In genomic region chr20:58602124-58602523, GRCh38 we compare ENCODE assay signal across 23 cellular contexts. TPM values are rescaled to one million over a fixed set of nuclear protein-coding genes. Genes with fewer than 3 reads are reported as not detected.
A peak's percentile ranks its signal among the peaks of the same experiment; 100 is the strongest.
DNase-seq lines count a peak whose midpoint lies in the region; ATAC-seq, FAIRE-seq and TF ChIP-seq lines count a peak whose summit lies in the region.
"Had no signal": no experiment of that assay in that cellular context is flagged by ENCODE, and none has a peak within 500 bp of the region (broad histone marks: within the 10 kb centered on the region; RNA-seq: fewer than 3 reads in every experiment).

No MANE protein-coding gene starts in this region.

- H3K27ac ChIP-seq in HepG2 (ENCODE audit: extremely low read length, insufficient read depth, low read length) (no peak overlapping the region), right lobe of liver (no peak overlapping the region), muscle layer of colon (ENCODE audit: low read depth, low read length) (peak overlapping the region; percentile 31), osteoblast (ENCODE audit: low read depth, low read length) (no peak overlapping the region), PC-9 (no peak overlapping the region)
- H3K27ac ChIP-seq: 22Rv1, BLaER1, C4-2B had no signal

- no peaks in the 10 kb centered on the region for H3K9me2 ChIP-seq in PC-9 (ENCODE audit: insufficient read depth)

- WGBS in HepG2 (ENCODE audit: low lambda C conversion rate) = 25% methylated on average over 5 of the region's 5 CpGs
- 95% methylated on average over 5 of the region's 5 CpGs for WGBS in right lobe of liver (ENCODE audit: insufficient coverage, low coverage, low lambda C conversion rate, missing lambda C conversion rate)

- TF ChIP-seq POLR2A in HepG2 (IDR thresholded peaks at IDR 0.05; ENCODE audit: insufficient read depth in 1 of 2, low read depth in 2 of 2, low read length in 2 of 2) (no peak), right lobe of liver (IDR thresholded peaks at IDR 0.05) (no peak)

- ATAC-seq in HepG2 = no peak
- no peak for ATAC-seq in right lobe of liver
- ATAC-seq: CD8-positive, alpha-beta T cell; GM12878 had no signal

- TF ChIP-seq CTCF in HepG2 (CRISPR knock-in tag; IDR thresholded peaks at IDR 0.05) = no peak
- TF ChIP-seq CTCF in right lobe of liver (IDR thresholded peaks at IDR 0.05) = no peak
- TF ChIP-seq CTCF in osteoblast (IDR thresholded peaks at IDR 0.05; ENCODE audit: extremely low read depth, low read depth, low read length) = no peak
- TF ChIP-seq CTCF in PC-9 (conservative IDR thresholded peaks at IDR 0.05) = no peak

- H3K4me2 ChIP-seq in HepG2 (ENCODE audit: low read depth, low read length) (no peak overlapping the region), osteoblast (ENCODE audit: insufficient read depth, low read length) (no peak overlapping the region), PC-9 (no peak overlapping the region)
- H3K4me2 ChIP-seq: BLaER1 had no signal

- H3F3A ChIP-seq in PC-9 (ENCODE audit: insufficient read depth, low read depth) = no peaks in the 10 kb centered on the region

- H3K9me3 ChIP-seq in HepG2 (ENCODE audit: low read length) = no peaks in the 10 kb centered on the region
- no peaks in the 10 kb centered on the region for H3K9me3 ChIP-seq in right lobe of liver
- H3K9me3 ChIP-seq in muscle layer of colon (ENCODE audit: low read length) = no peaks in the 10 kb centered on the region
- H3K9me3 ChIP-seq in osteoblast (ENCODE audit: low read depth, low read length) = no peaks in the 10 kb centered on the region
- H3K9me3 ChIP-seq in PC-9 (ENCODE audit: insufficient read depth, low read depth) = no peaks in the 10 kb centered on the region
- H3K9me3 ChIP-seq: BLaER1, Caco-2, HAP-1 had no signal

- H3K4me1 ChIP-seq in HepG2 (ENCODE audit: insufficient read depth, low read length) = no peaks in the 10 kb centered on the region
- H3K4me1 ChIP-seq in right lobe of liver = peaks cover 0 to 16% (median 8%) of the 10 kb centered on the region in 4 donors
- H3K4me1 ChIP-seq in muscle layer of colon (ENCODE audit: insufficient read depth, low read length) = peaks cover 65% of the 10 kb centered on the region
- peaks cover 11% of the 10 kb centered on the region for H3K4me1 ChIP-seq in osteoblast (ENCODE audit: insufficient read depth, low read length)
- no peaks in the 10 kb centered on the region for H3K4me1 ChIP-seq in PC-9 (replicated peaks; ENCODE audit: insufficient read depth)
- H3K4me1 ChIP-seq: Caco-2, HAP-1 had no signal

- no TSS peak for BruUV-seq in HepG2 (replicated peaks; lab: Mats Ljungman, UMichigan)
- BruUV-seq in PC-9 (replicated peaks; lab: Mats Ljungman, UMichigan) = no TSS peak

- H3K9ac ChIP-seq in HepG2 (ENCODE audit: insufficient read depth, low read depth, low read length) (no peak overlapping the region), muscle layer of colon (ENCODE audit: low read length) (no peak overlapping the region)
- H3K9ac ChIP-seq: BLaER1 had no signal

- H3K4me3 ChIP-seq in HepG2 (replicated peaks in 1 of 3; ENCODE audit: insufficient read depth in 1 of 3, low read depth in 2 of 3, low read length in 3 of 3) (no peak overlapping the region), right lobe of liver (no peak overlapping the region), muscle layer of colon (ENCODE audit: low read depth in 1 of 2, low read length in 2 of 2) (no peak overlapping the region), osteoblast (ENCODE audit: insufficient read depth, low read length) (no peak overlapping the region), PC-9 (no peak overlapping the region)
- H3K4me3 ChIP-seq: BLaER1, GM12878, HAP-1 had no signal

- H3K79me2 ChIP-seq in HepG2 (ENCODE audit: insufficient read depth, low read length) = no peaks in the 10 kb centered on the region
- H3K79me2 ChIP-seq in osteoblast (ENCODE audit: insufficient read depth, low read length) = no peaks in the 10 kb centered on the region
- H3K79me2 ChIP-seq in PC-9 (ENCODE audit: low read depth) = no peaks in the 10 kb centered on the region

- no peak overlapping the region for H2AFZ ChIP-seq in HepG2 (ENCODE audit: low read length)
- H2AFZ ChIP-seq in osteoblast (ENCODE audit: low read length) = no peak overlapping the region
- no peak overlapping the region for H2AFZ ChIP-seq in PC-9

- DNase-seq in HepG2 (ENCODE audit: low spot score) (no peak), right lobe of liver (no peak), osteoblast (ENCODE audit: insufficient read length, low spot score, missing footprints) (peak; percentile 8), NCI-H748 (lab: John Stamatoyannopoulos, UW; ENCODE audit: unreplicated experiment) (no peak), PC-9 (no peak)
- DNase-seq in stimulated activated CD4-positive, alpha-beta T cell treated with anti-CD3 and anti-CD28 coated beads, Interleukin-4, amount 100 ng/mL, for 1 hour = no peak
- DNase-seq: Caco-2; CD4-positive, CD25-positive, alpha-beta regulatory T cell; CD8-positive, alpha-beta T cell; DMS153; DND-41; GOT3; HFFc6 had no signal

- H3K36me3 ChIP-seq in HepG2 (replicated peaks in 1 of 2; ENCODE audit: control insufficient read depth in 1 of 2, insufficient read depth in 2 of 2, low read length in 2 of 2) = no peaks in the 10 kb centered on the region
- H3K36me3 ChIP-seq in right lobe of liver = no peaks in the 10 kb centered on the region
- no peaks in the 10 kb centered on the region for H3K36me3 ChIP-seq in muscle layer of colon (ENCODE audit: insufficient read depth, low read length)
- no peaks in the 10 kb centered on the region for H3K36me3 ChIP-seq in osteoblast (ENCODE audit: insufficient read depth, low read length)
- no peaks in the 10 kb centered on the region for H3K36me3 ChIP-seq in PC-9 (ENCODE audit: low read depth)
- H3K36me3 ChIP-seq: BLaER1, HAP-1 had no signal

- TF ChIP-seq EP300 in HepG2 (IDR thresholded peaks at IDR 0.05; ENCODE audit: low read depth in 2 of 2, low read length in 2 of 2) (no peak), HepG2 (CRISPR knock-in tag; IDR thresholded peaks at IDR 0.05; ENCODE audit: borderline replicate concordance) (no peak)

- H3K27me3 ChIP-seq in HepG2 (ENCODE audit: control insufficient read depth in 1 of 2, insufficient read depth in 2 of 2, low read length in 2 of 2) (peaks cover 17 to 71% of the 10 kb centered on the region in 2 experiments), right lobe of liver (no peaks in the 10 kb centered on the region), muscle layer of colon (ENCODE audit: control insufficient read depth in 1 of 2, insufficient read depth in 2 of 2, low read length in 2 of 2) (no peaks in the 10 kb centered on the region), osteoblast (ENCODE audit: insufficient read depth, low read length) (no peaks in the 10 kb centered on the region), PC-9 (ENCODE audit: insufficient read depth, low read depth) (no peaks in the 10 kb centered on the region)
- H3K27me3 ChIP-seq: BLaER1 had no signal

- intact Hi-C loops in HepG2 (cut with micrococcal nuclease; ENCODE audit: unreplicated experiment) (no loop called here), right lobe of liver (cut with DNase I) (no loop called here), PC-9 (cut with micrococcal nuclease; ENCODE audit: unreplicated experiment) (no loop called here)

- POLR2A ChIA-PET in HepG2 (lab: Yijun Ruan, JAX) (no interaction called here), PC-9 (lab: Charles Lee; ENCODE audit: unreplicated experiment) (no interaction called here)

- no peak for TF ChIP-seq RAD21 in HepG2 (CRISPR knock-in tag; IDR thresholded peaks at IDR 0.05)

- CTCF ChIA-PET in HepG2 (lab: Yijun Ruan, JAX; ENCODE audit: low intra/inter-chr PET ratio, low total read pairs) (no interaction called here), PC-9 (lab: Charles Lee) (interaction anchor here (0.5 kb wide), 1 partner anchor 101 kb away, joined by 3 read pairs; no protein-coding TSS in a partner anchor)

- in situ Hi-C loops in HepG2 (cut with HindIII; ENCODE audit: extremely low pct_ligation_motif_present, low pct_unique_long_range_greater_than_20kb) = no loop called here

- no peaks in the 10 kb centered on the region for H4K20me1 ChIP-seq in HepG2 (ENCODE audit: insufficient read depth, low read length)
- H4K20me1 ChIP-seq in osteoblast (ENCODE audit: insufficient read depth, low read length) = no peaks in the 10 kb centered on the region
- no peaks in the 10 kb centered on the region for H4K20me1 ChIP-seq in PC-9 (ENCODE audit: insufficient read depth)
- H4K20me1 ChIP-seq: BLaER1 had no signal

- FAIRE-seq in HepG2 (lab: Jason Lieb, UNC) = no peak
- FAIRE-seq: A204.1, G401.6, GM12878, GM18507, H54 had no signal

TF ChIP-seq in HepG2, 621 proteins besides CTCF, POLR2A, EP300 and RAD21 (continues in another document):
- no peak for TF ChIP-seq MEF2D (CRISPR knock-in tag; IDR thresholded peaks at IDR 0.05)
- TF ChIP-seq CENPX (CRISPR knock-in tag; IDR thresholded peaks at IDR 0.05) = no peak
- 0 out of 2 replicates have a peak, but pooled peaks have one; percentile 29 for TF ChIP-seq EZH2 (conservative IDR thresholded peaks at IDR 0.05; ENCODE audit: low read depth, low read length)
- TF ChIP-seq ZNF598 (CRISPR knock-in tag; IDR thresholded peaks at IDR 0.05; ENCODE audit: borderline replicate concordance) = no peak

RNA-seq across cellular contexts. Expression of gene STX16, which starts 49.0 kb away (rescaled TPM):
- total RNA-seq in HepG2 (2016; rRNA removed; fragmentation: Illumina TruSeq; extraction: Trizol) = 28.0 and 40.5 TPM in 2 replicates
- 42.2 and 47.4 TPM in 2 replicates for total RNA-seq in HepG2 (2016; cell fraction: cytosol; rRNA removed; fragmentation: Illumina TruSeq; extraction: Trizol; ENCODE audit: low read depth)
- total RNA-seq in HepG2 (2016; cell fraction: insoluble cytoplasmic fraction; rRNA removed; fragmentation: Illumina TruSeq; extraction: Trizol) = 26.0 and 32.7 TPM in 2 replicates
- 41.8 and 44.6 TPM in 2 replicates for total RNA-seq in HepG2 (2016; cell fraction: membrane; rRNA removed; fragmentation: Illumina TruSeq; extraction: Trizol)
- total RNA-seq in HepG2 (2016; cell fraction: nucleus; rRNA removed; fragmentation: Illumina TruSeq; extraction: Trizol) = 52.2 and 59.0 TPM in 2 replicates
- 72.7 and 79.2 TPM in 2 replicates for polyA plus RNA-seq in HepG2 (2011; rRNA removed)
- polyA plus RNA-seq in HepG2 (2011; cell fraction: cytosol; rRNA removed) = 37.3 and 55.0 TPM in 2 replicates
- polyA plus RNA-seq in HepG2 (2011; cell fraction: nucleus; rRNA removed) = 168 and 204 TPM in 2 replicates
- polyA plus RNA-seq in HepG2 (2012) = 88.7 and 102 TPM in 2 replicates
- 6.6 and 6.7 TPM in 2 replicates for polyA plus RNA-seq in HepG2 (2016; cell fraction: cytosol; fragmentation: Illumina TruSeq; extraction: Trizol; ENCODE audit: low read depth)
- polyA plus RNA-seq in HepG2 (2016; cell fraction: insoluble cytoplasmic fraction; fragmentation: Illumina TruSeq; extraction: Trizol; ENCODE audit: low read depth) = 48.8 and 56.0 TPM in 2 replicates
- polyA plus RNA-seq in HepG2 (2016; cell fraction: membrane; fragmentation: Illumina TruSeq; extraction: Trizol; ENCODE audit: low read depth) = 27.8 and 29.3 TPM in 2 replicates
- polyA plus RNA-seq in HepG2 (2016; cell fraction: nucleus; fragmentation: Illumina TruSeq; extraction: Trizol; ENCODE audit: insufficient read depth, low read depth) = 245 and 266 TPM in 2 replicates
- 15.4 and 22.9 TPM in 2 replicates for polyA minus RNA-seq in HepG2 (2011; rRNA and poly(A)+ RNA removed; ENCODE audit: low replicate concordance)
- polyA minus RNA-seq in HepG2 (2011; cell fraction: cytosol; rRNA and poly(A)+ RNA removed) = 18.4 and 26.0 TPM in 2 replicates
- polyA minus RNA-seq in HepG2 (2011; cell fraction: nucleus; rRNA and poly(A)+ RNA removed) = 99.9 and 121 TPM in 2 replicates
- total RNA-seq in right lobe of liver = 10 to 100 TPM; 18.1 to 25.3 (median 22.2) TPM
- 24.2 and 28.6 TPM in 2 replicates for total RNA-seq in osteoblast
- total RNA-seq in PC-9 (2021) = 76.3 and 85.5 TPM in 2 replicates
